In the genomic region with DNA sequence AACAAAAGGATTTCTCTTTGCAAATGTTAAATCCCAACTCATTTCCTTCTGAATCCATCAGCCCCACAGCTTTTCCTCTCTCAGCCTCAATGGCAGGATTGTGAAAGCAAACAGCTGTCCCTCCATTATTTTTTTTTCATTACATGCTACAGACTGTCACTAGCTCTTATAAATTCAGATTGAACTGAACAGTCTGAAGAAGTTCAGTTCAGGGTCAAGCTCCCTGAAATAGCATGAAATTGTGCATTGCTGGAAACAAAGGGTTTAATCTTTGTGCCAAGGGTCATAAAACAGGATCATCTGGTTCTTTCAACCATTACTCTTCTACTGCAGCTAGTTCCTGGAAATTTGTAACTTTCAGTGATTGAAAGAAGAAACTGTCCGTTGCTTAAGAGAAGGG, we compare ENCODE assay signal across 1 cellular context.
TF ChIP-seq lines count a peak whose summit lies in the region.

No MANE protein-coding gene starts in this region.

TF ChIP-seq in WTC11, 78 proteins besides CTCF, POLR2A, EP300 and RAD21 (continued from another document):
- TF ChIP-seq MXD4 (CRISPR knock-in tag; IDR thresholded peaks at IDR 0.05; ENCODE audit: borderline replicate concordance), result no peak
- TF ChIP-seq CREM (CRISPR knock-in tag; IDR thresholded peaks at IDR 0.05), result no peak
